In the genomic region with DNA sequence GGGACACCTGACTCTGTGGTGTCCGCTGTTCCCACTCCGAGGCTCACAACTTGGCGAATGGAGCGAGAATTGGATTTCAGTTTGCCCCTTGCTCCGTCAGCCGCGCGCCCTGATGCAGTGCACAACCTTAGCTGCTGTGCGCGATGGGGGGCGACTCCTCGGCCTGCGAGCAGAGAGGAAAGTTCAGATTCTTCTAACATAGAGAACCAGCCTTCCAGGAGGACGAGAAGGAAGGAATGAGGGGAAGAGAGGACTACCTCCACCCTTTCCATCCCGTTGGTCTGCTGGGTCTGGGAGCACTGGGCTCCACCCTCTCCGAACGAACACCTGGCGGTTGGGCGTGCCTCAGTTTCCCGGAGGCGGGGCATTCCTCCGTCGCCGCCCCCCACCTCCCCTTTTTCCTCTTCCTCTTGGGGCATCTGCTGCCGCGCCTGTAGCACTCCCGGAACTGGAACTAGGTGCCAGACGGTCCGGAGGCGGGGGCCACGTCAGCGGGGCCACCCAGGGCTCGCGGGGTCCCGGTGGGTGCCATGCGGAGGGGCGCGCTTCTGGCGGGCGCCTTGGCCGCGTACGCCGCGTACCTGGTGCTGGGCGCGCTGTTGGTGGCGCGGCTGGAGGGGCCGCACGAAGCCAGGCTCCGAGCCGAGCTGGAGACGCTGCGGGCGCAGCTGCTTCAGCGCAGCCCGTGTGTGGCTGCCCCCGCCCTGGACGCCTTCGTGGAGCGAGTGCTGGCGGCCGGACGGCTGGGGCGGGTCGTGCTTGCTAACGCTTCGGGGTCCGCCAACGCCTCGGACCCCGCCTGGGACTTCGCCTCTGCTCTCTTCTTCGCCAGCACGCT, we compare ENCODE assay signal across 8 cellular contexts. TPM values are rescaled to one million over a fixed set of nuclear protein-coding genes. Genes with fewer than 3 reads are reported as not detected.
A peak's percentile ranks its signal among the peaks of the same experiment; 100 is the strongest.
DNase-seq lines count a peak whose midpoint lies in the region; ATAC-seq and TF ChIP-seq lines count a peak whose summit lies in the region.

A gene (plus strand): TSS at position 425 of the 838 bp plus-strand sequence. CDS start 106 bp downstream, at position 531.

- TF ChIP-seq CTCF in BE2C (IDR thresholded peaks at IDR 0.05; ENCODE audit: low read depth, low read length): no peak
- TF ChIP-seq CTCF in Loucy (conservative IDR thresholded peaks at IDR 0.05; ENCODE audit: low read length): no peak

- H3K9me2 ChIP-seq in Loucy (replicated peaks; ENCODE audit: low read depth, low read length): no peaks in the 10 kb centered on the region

- H3K36me3 ChIP-seq in BE2C (no peaks in the 10 kb centered on the region), Loucy (ENCODE audit: insufficient read depth, low read length) (no peaks in the 10 kb centered on the region), mucosa of stomach (ENCODE audit: control insufficient read depth, insufficient read depth, low read length) (no peaks in the 10 kb centered on the region)

- H3K27ac ChIP-seq in epithelial cell of prostate: peak within 1 kb of the TSS; percentile 77

- peaks cover 6% of the 10 kb centered on the region; the same call in 1 of the 2 replicates for H3F3A ChIP-seq in Loucy (ENCODE audit: low read depth)

- no peaks in the 10 kb centered on the region for H4K20me1 ChIP-seq in Loucy (ENCODE audit: insufficient read depth, low read length, poor library complexity, severe bottlenecking)

- H3K9me3 Mint-ChIP-seq in activated CD8-positive, alpha-beta T cell treated with anti-CD3 and anti-CD28 coated beads, Interleukin-2, amount 10 ng/mL, durations not matched to agents 7 days and 5 days (ENCODE audit: insufficient read depth): no peaks in the 10 kb centered on the region
- no peaks in the 10 kb centered on the region for H3K9me3 Mint-ChIP-seq in stimulated activated naive B cell treated with anti-CD40 and anti-IgM and Interleukin-4, amounts not matched to agents 10 μg/mL and 1 μg/mL and 100 μg/mL, for 72 hours

- H3K27me3 ChIP-seq in BE2C (peaks cover 31% of the 10 kb centered on the region), Loucy (ENCODE audit: insufficient read depth, low read length, poor library complexity, severe bottlenecking) (no peaks in the 10 kb centered on the region), mucosa of stomach (ENCODE audit: control insufficient read depth, insufficient read depth, low read length) (no peaks in the 10 kb centered on the region)

- no peaks in the 10 kb centered on the region for H3K27me3 Mint-ChIP-seq in activated CD8-positive, alpha-beta T cell treated with anti-CD3 and anti-CD28 coated beads, Interleukin-2, amount 10 ng/mL, durations not matched to agents 7 days and 5 days (ENCODE audit: low read depth)
- no peaks in the 10 kb centered on the region for H3K27me3 Mint-ChIP-seq in stimulated activated naive B cell treated with anti-CD40 and anti-IgM and Interleukin-4, amounts not matched to agents 10 μg/mL and 1 μg/mL and 100 μg/mL, for 72 hours

- DNase-seq in BE2C (no peak), epithelial cell of prostate (ENCODE audit: low read depth, low spot score) (no peak)
- peak; percentile 62 for DNase-seq in activated CD8-positive, alpha-beta T cell treated with anti-CD3 and anti-CD28 coated beads, Interleukin-2, amount 10 ng/mL, durations not matched to agents 7 days and 5 days
- peak; percentile 30 for DNase-seq in stimulated activated naive B cell treated with anti-CD40 and anti-IgM and Interleukin-4, amounts not matched to agents 10 μg/mL and 1 μg/mL and 100 μg/mL, for 72 hours

- CTCF ChIA-PET in activated CD8-positive, alpha-beta T cell treated with anti-CD3 and anti-CD28 coated beads, Interleukin-2, amount 10 ng/mL, durations not matched to agents 7 days and 5 days (lab: Charles Lee): interaction anchor here (1.0 to 2.7 kb wide), 6 partner anchors 12 to 417 kb away, joined by 4 to 8 read pairs (median 4); a partner anchor contains a TSS

- H3K36me3 Mint-ChIP-seq in activated CD8-positive, alpha-beta T cell treated with anti-CD3 and anti-CD28 coated beads, Interleukin-2, amount 10 ng/mL, durations not matched to agents 7 days and 5 days (ENCODE audit: low read depth): peaks cover 14% of the 10 kb centered on the region
- H3K36me3 Mint-ChIP-seq in stimulated activated naive B cell treated with anti-CD40 and anti-IgM and Interleukin-4, amounts not matched to agents 10 μg/mL and 1 μg/mL and 100 μg/mL, for 72 hours: peaks cover 0 to 14% of the 10 kb centered on the region in 2 donors

- H3K4me3 Mint-ChIP-seq in activated CD8-positive, alpha-beta T cell treated with anti-CD3 and anti-CD28 coated beads, Interleukin-2, amount 10 ng/mL, durations not matched to agents 7 days and 5 days: peak within 1 kb of the TSS; percentile 85
- H3K4me3 Mint-ChIP-seq in stimulated activated naive B cell treated with anti-CD40 and anti-IgM and Interleukin-4, amounts not matched to agents 10 μg/mL and 1 μg/mL and 100 μg/mL, for 72 hours: peak within 1 kb of the TSS; percentile 89 to 96

- H3K79me2 ChIP-seq in Loucy (ENCODE audit: insufficient read depth, low read length): peaks cover 43% of the 10 kb centered on the region

- H3K9ac ChIP-seq in Loucy (ENCODE audit: low read depth, low read length, poor library complexity, severe bottlenecking) (peak within 1 kb of the TSS; percentile 68), mucosa of stomach (ENCODE audit: low read length) (peak within 1 kb of the TSS; percentile 81)

- H3K9me3 ChIP-seq in BE2C (no peaks in the 10 kb centered on the region), Loucy (ENCODE audit: insufficient read depth, low read depth, low read length) (no peaks in the 10 kb centered on the region), mucosa of stomach (ENCODE audit: control insufficient read depth, low read length) (no peaks in the 10 kb centered on the region)

- H3K4me2 ChIP-seq in Loucy (ENCODE audit: low read depth, low read length, poor library complexity, severe bottlenecking): peak within 1 kb of the TSS; percentile 79

- H3K4me1 ChIP-seq in BE2C (peaks cover 2% of the 10 kb centered on the region; the same call in 1 of the 2 replicates), Loucy (ENCODE audit: insufficient read depth, low read length, poor library complexity, severe bottlenecking) (peaks cover 51% of the 10 kb centered on the region), mucosa of stomach (ENCODE audit: control insufficient read depth, insufficient read depth, low read length) (peaks cover 32% of the 10 kb centered on the region)

- peak within 1 kb of the TSS; percentile 67 for H3K27ac Mint-ChIP-seq in activated CD8-positive, alpha-beta T cell treated with anti-CD3 and anti-CD28 coated beads, Interleukin-2, amount 10 ng/mL, durations not matched to agents 7 days and 5 days
- H3K27ac Mint-ChIP-seq in stimulated activated naive B cell treated with anti-CD40 and anti-IgM and Interleukin-4, amounts not matched to agents 10 μg/mL and 1 μg/mL and 100 μg/mL, for 72 hours: peak within 1 kb of the TSS; percentile 95

- peaks cover 57% of the 10 kb centered on the region for H3K4me1 Mint-ChIP-seq in activated CD8-positive, alpha-beta T cell treated with anti-CD3 and anti-CD28 coated beads, Interleukin-2, amount 10 ng/mL, durations not matched to agents 7 days and 5 days (ENCODE audit: low read depth)
- peaks cover 36 to 54% of the 10 kb centered on the region in 2 donors for H3K4me1 Mint-ChIP-seq in stimulated activated naive B cell treated with anti-CD40 and anti-IgM and Interleukin-4, amounts not matched to agents 10 μg/mL and 1 μg/mL and 100 μg/mL, for 72 hours

- peak within 1 kb of the TSS; percentile 86 for H2AFZ ChIP-seq in Loucy (ENCODE audit: low read length)

- POLR2A ChIA-PET in activated CD8-positive, alpha-beta T cell treated with anti-CD3 and anti-CD28 coated beads, Interleukin-2, amount 10 ng/mL, durations not matched to agents 7 days and 5 days (lab: Charles Lee): interaction anchor here (0.8 to 1.0 kb wide), 2 partner anchors 12 to 76 kb away, joined by 3 to 4 read pairs; no protein-coding TSS in a partner anchor

- peak; percentile 18 for ATAC-seq in activated CD8-positive, alpha-beta T cell treated with anti-CD3 and anti-CD28 coated beads, Interleukin-2, amount 10 ng/mL, durations not matched to agents 7 days and 5 days
- ATAC-seq in stimulated activated naive B cell treated with anti-CD40 and anti-IgM and Interleukin-4, amounts not matched to agents 10 μg/mL and 1 μg/mL and 100 μg/mL, for 72 hours (replicated peaks): peak; percentile 22 to 25
- ATAC-seq in HG02884 (IDR thresholded peaks at IDR 0.05; ENCODE audit: unreplicated experiment): no peak
- ATAC-seq in GM19467 (IDR thresholded peaks at IDR 0.05; ENCODE audit: unreplicated experiment): no peak

- H3K4me3 ChIP-seq in BE2C (ENCODE audit: low read depth, low read length) (peak within 1 kb of the TSS; percentile 32), Loucy (ENCODE audit: low read length, poor library complexity, severe bottlenecking) (peak within 1 kb of the TSS; percentile 81), mucosa of stomach (ENCODE audit: low read length) (peak within 1 kb of the TSS; percentile 72)

RNA-seq across cellular contexts. Expression of the gene that starts here (rescaled TPM):
- polyA plus RNA-seq in BE2C (2012; ENCODE audit: insufficient read depth, insufficient read length, low read depth): 0.12 TPM
- total RNA-seq in activated CD8-positive, alpha-beta T cell treated with anti-CD3 and anti-CD28 coated beads, Interleukin-2, amount 10 ng/mL, durations not matched to agents 7 days and 5 days: 10 to 100 TPM; 13.5 to 13.7 TPM

Comparison
In these comparisons a context has a peak if more than half of its experiments do, and no peak if none do; other contexts are left out.
1. DNase-seq: peak in activated CD8-positive, alpha-beta T cell treated with anti-CD3 and anti-CD28 coated beads, Interleukin-2, amount 10 ng/mL, durations not matched to agents 7 days and 5 days (single experiment) and stimulated activated naive B cell treated with anti-CD40 and anti-IgM and Interleukin-4, amounts not matched to agents 10 μg/mL and 1 μg/mL and 100 μg/mL, for 72 hours (single experiment); none in BE2C (single experiment) and epithelial cell of prostate (single experiment).
2. ATAC-seq: peak in activated CD8-positive, alpha-beta T cell treated with anti-CD3 and anti-CD28 coated beads, Interleukin-2, amount 10 ng/mL, durations not matched to agents 7 days and 5 days (single experiment) and stimulated activated naive B cell treated with anti-CD40 and anti-IgM and Interleukin-4, amounts not matched to agents 10 μg/mL and 1 μg/mL and 100 μg/mL, for 72 hours (2 of 2); none in HG02884 (single experiment) and GM19467 (single experiment).
3. Peak in every context shown above with its lines, with median percentiles within 50 percentile points of each other: H3K4me3 ChIP-seq.